Comparison of ENCODE assay signal across 1 cellular context in genomic region chr1:107622540-107622939, GRCh38.
TF ChIP-seq lines count a peak whose summit lies in the region.

No MANE protein-coding gene starts in this region.

TF ChIP-seq in WTC11, 78 proteins besides CTCF, POLR2A, EP300 and RAD21 (continued from another document):
- TF ChIP-seq ZBTB43 (CRISPR knock-in tag; IDR thresholded peaks at IDR 0.05) (no peak), CDX4 (CRISPR knock-in tag; IDR thresholded peaks at IDR 0.05; ENCODE audit: borderline replicate concordance) (no peak), TCF7 (CRISPR knock-in tag; IDR thresholded peaks at IDR 0.05; ENCODE audit: low read depth) (no peak), NFYB (CRISPR knock-in tag; conservative IDR thresholded peaks at IDR 0.05; ENCODE audit: low read depth) (no peak), HMGXB4 (CRISPR knock-in tag; IDR thresholded peaks at IDR 0.05) (no peak), TP53 (CRISPR knock-in tag; IDR thresholded peaks at IDR 0.05) (no peak), ZBTB21 (CRISPR knock-in tag; IDR thresholded peaks at IDR 0.05; ENCODE audit: borderline replicate concordance) (no peak), ZNF423 (CRISPR knock-in tag; IDR thresholded peaks at IDR 0.05) (no peak), ZNF396 (CRISPR knock-in tag; IDR thresholded peaks at IDR 0.05; ENCODE audit: borderline replicate concordance) (no peak)
